In genomic region chr10:101830322-101831168, GRCh38 we compare ENCODE assay signal across 8 cellular contexts. TPM values are rescaled to one million over a fixed set of nuclear protein-coding genes. Genes with fewer than 3 reads are reported as not detected.
DNase-seq lines count a peak whose midpoint lies in the region; ATAC-seq and TF ChIP-seq lines count a peak whose summit lies in the region.

No MANE protein-coding gene starts in this region.

- no peaks in the 10 kb centered on the region for H3K36me3 ChIP-seq in Karpas-422 (ENCODE audit: insufficient read depth, low read length)
- H3K36me3 ChIP-seq in gastroesophageal sphincter, result peaks cover 0 to 10% of the 10 kb centered on the region in 2 donors
- no peaks in the 10 kb centered on the region for H3K36me3 ChIP-seq in osteoblast (ENCODE audit: insufficient read depth, low read length)
- H3K36me3 ChIP-seq in thoracic aorta, result no peaks in the 10 kb centered on the region

- peak overlapping the region; percentile 75 for H3K9ac ChIP-seq in Karpas-422 (ENCODE audit: low read length)

- peaks cover 37% of the 10 kb centered on the region for H3K4me1 ChIP-seq in Karpas-422 (ENCODE audit: low read length)
- peaks cover 0 to 28% (median 12%) of the 10 kb centered on the region in 3 donors for H3K4me1 ChIP-seq in gastroesophageal sphincter
- H3K4me1 ChIP-seq in osteoblast (ENCODE audit: insufficient read depth, low read length), result peaks cover 16% of the 10 kb centered on the region
- H3K4me1 ChIP-seq in thoracic aorta (ENCODE audit: control insufficient read depth in 1 of 2, low read depth in 2 of 2), result peaks cover 6 to 18% of the 10 kb centered on the region in 2 donors

- H3K9me3 ChIP-seq in Karpas-422 (ENCODE audit: low read length), result no peaks in the 10 kb centered on the region
- H3K9me3 ChIP-seq in gastroesophageal sphincter, result no peaks in the 10 kb centered on the region
- no peaks in the 10 kb centered on the region for H3K9me3 ChIP-seq in osteoblast (ENCODE audit: low read depth, low read length)
- no peaks in the 10 kb centered on the region for H3K9me3 ChIP-seq in thoracic aorta

- peak overlapping the region; percentile 80 for H3K27ac ChIP-seq in Karpas-422 (ENCODE audit: low read length)
- H3K27ac ChIP-seq in gastroesophageal sphincter, result peak overlapping the region in 3 of 4 donors; percentile 59 to 76 (median 75)
- H3K27ac ChIP-seq in osteoblast (ENCODE audit: low read depth, low read length), result peak overlapping the region; percentile 50
- H3K27ac ChIP-seq in thoracic aorta, result no peak overlapping the region

- peak overlapping the region; percentile 60 for H3K4me3 ChIP-seq in Karpas-422 (ENCODE audit: low read length)
- H3K4me3 ChIP-seq in gastroesophageal sphincter, result peak overlapping the region; percentile 45 to 60
- H3K4me3 ChIP-seq in osteoblast (ENCODE audit: insufficient read depth, low read length), result peak overlapping the region; percentile 79
- H3K4me3 ChIP-seq in thoracic aorta, result peak overlapping the region; percentile 73

- H3K79me2 ChIP-seq in Karpas-422 (ENCODE audit: low read length), result no peaks in the 10 kb centered on the region
- H3K79me2 ChIP-seq in osteoblast (ENCODE audit: insufficient read depth, low read length), result no peaks in the 10 kb centered on the region

- H2AFZ ChIP-seq in Karpas-422 (ENCODE audit: low read length) (peak overlapping the region; percentile 43; the same call in 1 of the 2 replicates), osteoblast (ENCODE audit: low read length) (peak overlapping the region; percentile 89)

- TF ChIP-seq POLR2A in gastroesophageal sphincter (IDR thresholded peaks at IDR 0.05), result no peak

- 4% methylated on average over 9 of the region's 56 CpGs; no CpG with 5 or more reads in 1 of the 2 donors for WGBS in gastroesophageal sphincter (ENCODE audit: low coverage in 1 of 2), 2 donors

- H3K27me3 ChIP-seq in Karpas-422 (ENCODE audit: low read length) (no peaks in the 10 kb centered on the region), gastroesophageal sphincter (no peaks in the 10 kb centered on the region), osteoblast (ENCODE audit: insufficient read depth, low read length) (no peaks in the 10 kb centered on the region), thoracic aorta (replicated peaks; ENCODE audit: insufficient read depth) (no peaks in the 10 kb centered on the region)

- no peaks in the 10 kb centered on the region for H3K9me2 ChIP-seq in Karpas-422 (replicated peaks; ENCODE audit: insufficient read depth, low read length)

- ATAC-seq in GM21737 (IDR thresholded peaks at IDR 0.05; ENCODE audit: unreplicated experiment) (peak; percentile 56), gastroesophageal sphincter (peak; percentile 86), thoracic aorta (ENCODE audit: insufficient number of reproducible peaks, low FRiP score, low read depth) (peak; percentile 27)

- TF ChIP-seq CTCF in gastroesophageal sphincter (IDR thresholded peaks at IDR 0.05) (no peak), osteoblast (IDR thresholded peaks at IDR 0.05; ENCODE audit: extremely low read depth, low read depth, low read length) (no peak), thoracic aorta (IDR thresholded peaks at IDR 0.05) (no peak)

- H3K4me2 ChIP-seq in Karpas-422 (ENCODE audit: low read depth, low read length, poor library complexity, severe bottlenecking) (peak overlapping the region; percentile 78), osteoblast (ENCODE audit: insufficient read depth, low read length) (peak overlapping the region; percentile 95)

- DNase-seq in DMS53 treated with DMSO at 0.1 percent for 48 hours (lab: John Stamatoyannopoulos, UW; ENCODE audit: unreplicated experiment) (peak; percentile 72), Karpas-422 (peak; percentile 91), SIG-M5 treated with dmso at 0.1 percent for 504 hours (lab: John Stamatoyannopoulos, UW; ENCODE audit: unreplicated experiment) (peak; percentile 84), osteoblast (ENCODE audit: insufficient read length, low spot score, missing footprints) (peak; percentile 99), thoracic aorta (ENCODE audit: low spot score) (peak; percentile 73)
- DNase-seq in activated naive CD4-positive, alpha-beta T cell treated with Interleukin-2 at 50 U/mL for 16 hours, result peak; percentile 93

- TF ChIP-seq EP300 in gastroesophageal sphincter (IDR thresholded peaks at IDR 0.05), result no peak

- H4K20me1 ChIP-seq in Karpas-422 (ENCODE audit: insufficient read depth, low read depth, low read length) (no peaks in the 10 kb centered on the region), osteoblast (ENCODE audit: insufficient read depth, low read length) (peaks cover 7% of the 10 kb centered on the region)

RNA-seq across cellular contexts. Expression of gene OGA, which starts 12.3 kb away (rescaled TPM):
- total RNA-seq in Karpas-422 (2014; rRNA removed; shearing (Covaris generic); ENCODE audit: low replicate concordance), result 43.5 and 65.0 TPM in 2 replicates
- 100 to 1,000 TPM in 2 of 4 donors, 10 to 100 TPM in 2; 92.5 to 163 (median 115) TPM for total RNA-seq in gastroesophageal sphincter
- 115 and 121 TPM in 2 replicates for total RNA-seq in osteoblast
- 100 to 1,000 TPM; 131 to 241 TPM for total RNA-seq in thoracic aorta

RNA-seq across cellular contexts. Expression of gene KCNIP2, which starts 13.1 kb away (rescaled TPM):
- total RNA-seq in Karpas-422 (2014; rRNA removed; shearing (Covaris generic); ENCODE audit: low replicate concordance), result 0.61 and 2.4 TPM in 2 replicates
- 1 to 10 TPM in 1 of 4 donors, under 1 TPM in 2, not detected in 1; 0.78 to 2.4 (median 0.89) TPM for total RNA-seq in gastroesophageal sphincter
- total RNA-seq in osteoblast, result 0.88 and 1.4 TPM in 2 replicates
- total RNA-seq in thoracic aorta, result 1 to 10 TPM; 1.1 to 1.2 TPM

RNA-seq across cellular contexts. Expression of gene NPM3, which starts 47.3 kb away (rescaled TPM):
- total RNA-seq in Karpas-422 (2014; rRNA removed; shearing (Covaris generic); ENCODE audit: low replicate concordance), result 46.1 and 113 TPM in 2 replicates
- total RNA-seq in gastroesophageal sphincter (10 to 100 TPM; 11.4 to 28.2 (median 21.8) TPM), osteoblast (47.7 and 64.8 TPM in 2 replicates), thoracic aorta (10 to 100 TPM; 16.3 to 19.9 TPM)

RNA-seq across cellular contexts. Expression of gene FGF8, which starts 54.6 kb away (rescaled TPM):
- total RNA-seq in Karpas-422 (2014; rRNA removed; shearing (Covaris generic); ENCODE audit: low replicate concordance), result 1.1 TPM in 1 of 2 replicates, not detected in the other
- total RNA-seq in gastroesophageal sphincter, result not detected
- not detected in 2 replicates for total RNA-seq in osteoblast
- not detected for total RNA-seq in thoracic aorta

Comparison
In these comparisons a context has a peak if more than half of its experiments do, and no peak if none do; other contexts are left out.
1. ATAC-seq: peak in every context shown above with its lines; median percentile 86 in gastroesophageal sphincter; 56 in GM21737; 27 in thoracic aorta.
2. H3K27ac ChIP-seq: peak in Karpas-422 (single experiment), gastroesophageal sphincter (3 of 4) and osteoblast (single experiment); none in thoracic aorta (0 of 2).
3. Peak in every context shown above with its lines, with median percentiles within 50 percentile points of each other: DNase-seq and H3K4me3 ChIP-seq.